25 cellular contexts compared by ENCODE assay signal in the genomic region with DNA sequence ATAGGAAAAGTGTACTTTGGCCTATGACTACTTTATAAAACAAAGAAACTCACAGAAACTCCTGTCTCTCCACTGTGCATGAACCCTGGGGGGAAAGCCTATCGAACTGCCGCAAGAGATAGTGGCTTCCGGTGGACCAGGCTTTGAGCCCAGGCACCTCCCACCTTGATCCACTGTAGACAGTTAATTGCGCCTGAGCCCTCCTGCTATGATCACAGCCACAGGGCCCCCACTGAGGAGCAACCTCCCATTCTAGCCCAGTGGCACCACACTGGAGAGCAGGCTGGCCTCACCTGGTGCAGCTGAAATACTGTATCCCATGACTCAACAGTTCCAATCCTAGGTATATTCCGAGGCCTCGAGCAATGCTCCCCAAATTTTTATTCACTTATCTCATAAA.
"Had no signal": no experiment of that assay in that cellular context is flagged by ENCODE, and none has a peak within 500 bp of the region (broad histone marks: within the 10 kb centered on the region; RNA-seq: fewer than 3 reads in every experiment).

No MANE protein-coding gene starts in this region.

- H3K4me1 ChIP-seq: pancreas, prostate gland, right lobe of liver, sigmoid colon, suprapubic skin, testis, tibial artery, transverse colon, upper lobe of right lung, uterus had no signal

- H3K4me3 ChIP-seq: pancreas, prostate gland, right lobe of liver, sigmoid colon, suprapubic skin, testis, tibial artery, transverse colon, upper lobe of right lung, uterus had no signal

- H3K27ac ChIP-seq: pancreas, prostate gland, right lobe of liver, sigmoid colon, suprapubic skin, testis, tibial artery, transverse colon, upper lobe of right lung, uterus had no signal

- H3K9me3 ChIP-seq: pancreas, prostate gland, right lobe of liver, sigmoid colon, suprapubic skin, testis, tibial artery, transverse colon, upper lobe of right lung, uterus had no signal

- H3K27me3 ChIP-seq: pancreas, right lobe of liver, sigmoid colon, suprapubic skin, testis, tibial artery, transverse colon, upper lobe of right lung, uterus had no signal

- H3K36me3 ChIP-seq: pancreas, prostate gland, right lobe of liver, sigmoid colon, suprapubic skin, tibial artery, transverse colon, upper lobe of right lung, uterus had no signal

- DNase-seq: naive B cell; naive thymus-derived CD8-positive, alpha-beta T cell; nephron progenitor cell; occipital lobe; pancreas; retina; right cardiac atrium; right lobe of liver; sigmoid colon; small intestine; stimulated activated CD4-positive, alpha-beta T cell treated with anti-CD3 and anti-CD28 coated beads, Interleukin-15, amount 100 ng/mL, for 24 hours; stimulated activated CD4-positive, alpha-beta T cell treated with anti-CD3 and anti-CD28 coated beads, Interleukin-2, amount 100 ng/mL, for 24 hours; stimulated activated CD4-positive, alpha-beta T cell treated with anti-CD3 and anti-CD28 coated beads, Interleukin-2, amount 100 ng/mL, for 48 hours; stimulated activated CD4-positive, alpha-beta T cell treated with anti-CD3 and anti-CD28 coated beads, Interleukin-4, amount 100 ng/mL, for 24 hours; stimulated activated naive CD4-positive, alpha-beta T cell; stimulated activated naive CD8-positive, alpha-beta T cell treated with anti-CD3 and anti-CD28 coated beads, Interleukin-15, amount 100 ng/mL, for 72 hours; stimulated activated naive CD8-positive, alpha-beta T cell treated with anti-CD3 and anti-CD28 coated beads, Interleukin-15, Interleukin-2, amounts not matched to agents 100 U/mL and 50 U/mL, for 24 hours; substantia nigra; testis; tibial artery; transverse colon; upper lobe of right lung; uterus had no signal
